17 cellular contexts compared by ENCODE assay signal in genomic region chr7:120743128-120743527, GRCh38.
A peak's percentile ranks its signal among the peaks of the same experiment; 100 is the strongest.
DNase-seq lines count a peak whose midpoint lies in the region; ATAC-seq and TF ChIP-seq lines count a peak whose summit lies in the region.
"Had no signal": no experiment of that assay in that cellular context is flagged by ENCODE, and none has a peak within 500 bp of the region (broad histone marks: within the 10 kb centered on the region; RNA-seq: fewer than 3 reads in every experiment).

No MANE protein-coding gene starts in this region.

- no peak overlapping the region for H3K4me3 Mint-ChIP-seq in activated T-helper 17 cell treated with anti-CD3 and anti-CD28 coated beads, Interleukin-2, amount 50 U/mL, for 72 hours
- H3K4me3 Mint-ChIP-seq: activated CD8-positive, alpha-beta T cell treated with anti-CD3 and anti-CD28 coated beads, Interleukin-2, amount 10 ng/mL, durations not matched to agents 7 days and 5 days; activated naive CD8-positive, alpha-beta T cell; dendritic cell treated with granulocyte-macrophage colony-stimulating factor and Interleukin-4, amounts not matched to agents 40 ng/mL and 50 ng/mL, for 4 days; naive thymus-derived CD8-positive, alpha-beta T cell; T-helper 1 cell treated with Interleukin-12 subunit alpha and Interleukin-12 subunit beta and Interleukin-4 antibody, amounts not matched to agents 30 μg/mL and 1 μg/mL, for 36 hours had no signal

- peaks cover 4% of the 10 kb centered on the region for H3K27me3 Mint-ChIP-seq in activated T-helper 17 cell treated with anti-CD3 and anti-CD28 coated beads, Interleukin-2, amount 50 U/mL, for 72 hours
- H3K27me3 Mint-ChIP-seq: brain; dendritic cell treated with granulocyte-macrophage colony-stimulating factor and Interleukin-4, amounts not matched to agents 40 ng/mL and 50 ng/mL, for 4 days had no signal

- peak overlapping the region; percentile 77 for H2AFZ ChIP-seq in PC-9

- H4K20me1 ChIP-seq in PC-9 (ENCODE audit: insufficient read depth): no peaks in the 10 kb centered on the region

- CTCF ChIA-PET in PC-9 (lab: Charles Lee): no interaction called here

- no peak overlapping the region for H3K27ac Mint-ChIP-seq in activated T-helper 17 cell treated with anti-CD3 and anti-CD28 coated beads, Interleukin-2, amount 50 U/mL, for 72 hours
- H3K27ac Mint-ChIP-seq: activated CD8-positive, alpha-beta T cell treated with anti-CD3 and anti-CD28 coated beads, Interleukin-2, amount 10 ng/mL, durations not matched to agents 7 days and 5 days; activated naive CD8-positive, alpha-beta T cell; dendritic cell treated with granulocyte-macrophage colony-stimulating factor and Interleukin-4, amounts not matched to agents 40 ng/mL and 50 ng/mL, for 4 days; naive thymus-derived CD8-positive, alpha-beta T cell; T-helper 1 cell treated with Interleukin-12 subunit alpha and Interleukin-12 subunit beta and Interleukin-4 antibody, amounts not matched to agents 30 μg/mL and 1 μg/mL, for 36 hours had no signal

- POLR2A ChIA-PET in PC-9 (lab: Charles Lee; ENCODE audit: unreplicated experiment): no interaction called here

- H3K9ac ChIP-seq in colonic mucosa (ENCODE audit: low read depth in 2 of 2, low read length in 2 of 2): no peak overlapping the region

- H3K4me3 ChIP-seq in PC-9 (no peak overlapping the region), colonic mucosa (no peak overlapping the region)
- H3K4me3 ChIP-seq: lung, suprapubic skin had no signal

- no peaks in the 10 kb centered on the region for H3K9me3 Mint-ChIP-seq in activated T-helper 17 cell treated with anti-CD3 and anti-CD28 coated beads, Interleukin-2, amount 50 U/mL, for 72 hours
- H3K9me3 Mint-ChIP-seq: brain; dendritic cell treated with granulocyte-macrophage colony-stimulating factor and Interleukin-4, amounts not matched to agents 40 ng/mL and 50 ng/mL, for 4 days; naive thymus-derived CD8-positive, alpha-beta T cell; T-helper 1 cell treated with Interleukin-12 subunit alpha and Interleukin-12 subunit beta and Interleukin-4 antibody, amounts not matched to agents 30 μg/mL and 1 μg/mL, for 36 hours had no signal

- no peaks in the 10 kb centered on the region for H3K79me2 ChIP-seq in PC-9 (ENCODE audit: low read depth)

- no peaks in the 10 kb centered on the region for H3K4me1 Mint-ChIP-seq in activated T-helper 17 cell treated with anti-CD3 and anti-CD28 coated beads, Interleukin-2, amount 50 U/mL, for 72 hours
- H3K4me1 Mint-ChIP-seq: naive thymus-derived CD8-positive, alpha-beta T cell had no signal

- H3F3A ChIP-seq in PC-9 (ENCODE audit: insufficient read depth, low read depth): no peaks in the 10 kb centered on the region

- H3K4me2 ChIP-seq in PC-9: peak overlapping the region; percentile 39; the same call in 1 of the 2 replicates

- BruUV-seq in PC-9 (replicated peaks; lab: Mats Ljungman, UMichigan): no TSS peak

- DNase-seq in DMS153 (lab: John Stamatoyannopoulos, UW): peak; percentile 29
- peak; percentile 31 for DNase-seq in LHCN-M2 (ENCODE audit: low read depth)
- DNase-seq in PC-9: no peak
- DNase-seq in kidney tubule cell (ENCODE audit: low spot score): peak; percentile 74
- no peak for DNase-seq in colonic mucosa
- DNase-seq in activated gamma-delta T cell treated with Interleukin-2 at 50 U/mL for 16 hours: no peak
- no peak for DNase-seq in SW480 (ENCODE audit: low spot score)
- DNase-seq: activated CD8-positive, alpha-beta T cell treated with anti-CD3 and anti-CD28 coated beads, Interleukin-2, amount 10 ng/mL, durations not matched to agents 7 days and 5 days; activated T-cell treated with anti-CD3 and anti-CD28 coated beads, Interleukin-2, amount 50 U/mL, for 48 hours; naive thymus-derived CD8-positive, alpha-beta T cell had no signal

- ATAC-seq in activated T-helper 17 cell treated with anti-CD3 and anti-CD28 coated beads, Interleukin-2, amount 50 U/mL, for 72 hours (replicated peaks): no peak
- ATAC-seq: activated CD8-positive, alpha-beta T cell treated with anti-CD3 and anti-CD28 coated beads, Interleukin-2, amount 10 ng/mL, durations not matched to agents 7 days and 5 days; naive thymus-derived CD8-positive, alpha-beta T cell had no signal

- H3K4me1 ChIP-seq in PC-9 (replicated peaks; ENCODE audit: insufficient read depth) (peaks cover 10% of the 10 kb centered on the region), colonic mucosa (no peaks in the 10 kb centered on the region)
- H3K4me1 ChIP-seq: suprapubic skin had no signal

- H3K36me3 Mint-ChIP-seq in activated T-helper 17 cell treated with anti-CD3 and anti-CD28 coated beads, Interleukin-2, amount 50 U/mL, for 72 hours (ENCODE audit: low read depth): no peaks in the 10 kb centered on the region
- H3K36me3 Mint-ChIP-seq: activated naive CD8-positive, alpha-beta T cell; brain; naive thymus-derived CD8-positive, alpha-beta T cell had no signal

- intact Hi-C loops in PC-9 (cut with micrococcal nuclease; ENCODE audit: unreplicated experiment) (no loop called here), colonic mucosa (cut with DNase I) (no loop called here)

- H3K27ac ChIP-seq in PC-9: no peak overlapping the region; the same call in 1 of the 2 replicates
- H3K27ac ChIP-seq in colonic mucosa: no peak overlapping the region
- H3K27ac ChIP-seq: suprapubic skin had no signal

- no peak for TF ChIP-seq CTCF in PC-9 (conservative IDR thresholded peaks at IDR 0.05)
- TF ChIP-seq CTCF in colonic mucosa (IDR thresholded peaks at IDR 0.05): no peak

- H3K36me3 ChIP-seq in PC-9 (ENCODE audit: low read depth) (no peaks in the 10 kb centered on the region), colonic mucosa (no peaks in the 10 kb centered on the region)
- H3K36me3 ChIP-seq: suprapubic skin had no signal

- H3K9me2 ChIP-seq in PC-9 (ENCODE audit: insufficient read depth): no peaks in the 10 kb centered on the region

- H3K27me3 ChIP-seq in PC-9 (ENCODE audit: insufficient read depth, low read depth) (no peaks in the 10 kb centered on the region), colonic mucosa (no peaks in the 10 kb centered on the region)
- H3K27me3 ChIP-seq: suprapubic skin had no signal

- no peaks in the 10 kb centered on the region for H3K9me3 ChIP-seq in PC-9 (ENCODE audit: insufficient read depth, low read depth)
- H3K9me3 ChIP-seq in colonic mucosa: no peaks in the 10 kb centered on the region
- H3K9me3 ChIP-seq: suprapubic skin had no signal

Comparison
In these comparisons a context has a peak if more than half of its experiments do, and no peak if none do; other contexts are left out.
1. DNase-seq: peak in DMS153 (single experiment), LHCN-M2 (single experiment) and kidney tubule cell (single experiment); none in PC-9 (0 of 2), colonic mucosa (single experiment), activated gamma-delta T cell treated with Interleukin-2 at 50 U/mL for 16 hours (single experiment) and SW480 (single experiment).